Comparison of ENCODE assay signal across 14 cellular contexts in genomic region chr7:50404392-50404791, GRCh38. TPM values are rescaled to one million over a fixed set of nuclear protein-coding genes. Genes with fewer than 3 reads are reported as not detected.
A peak's percentile ranks its signal among the peaks of the same experiment; 100 is the strongest.
DNase-seq lines count a peak whose midpoint lies in the region; ATAC-seq and TF ChIP-seq lines count a peak whose summit lies in the region.
"Had no signal": no experiment of that assay in that cellular context is flagged by ENCODE, and none has a peak within 500 bp of the region (broad histone marks: within the 10 kb centered on the region; RNA-seq: fewer than 3 reads in every experiment).

No MANE protein-coding gene starts in this region.

- no peaks in the 10 kb centered on the region for H3F3A ChIP-seq in SK-N-SH (replicated peaks; ENCODE audit: insufficient read depth)

- ATAC-seq in HG03095 (IDR thresholded peaks at IDR 0.05; ENCODE audit: unreplicated experiment), result no peak
- no peak for ATAC-seq in activated CD8-positive, alpha-beta memory T cell treated with anti-CD3 and anti-CD28 coated beads, Interleukin-2, amount 10 ng/mL, durations not matched to agents 7 days and 5 days

- peaks cover 56 to 69% of the 10 kb centered on the region in 2 donors for H3K36me3 Mint-ChIP-seq in CD14-positive monocyte
- H3K36me3 Mint-ChIP-seq in activated CD8-positive, alpha-beta memory T cell treated with anti-CD3 and anti-CD28 coated beads, Interleukin-2, amount 10 ng/mL, durations not matched to agents 7 days and 5 days, result peaks cover 57% of the 10 kb centered on the region

- H3K4me3 ChIP-seq in GM12875 (ENCODE audit: low read depth, low read length) (no peak overlapping the region), SK-N-SH (ENCODE audit: low read depth in 2 of 2, low read length in 1 of 2) (no peak overlapping the region), suprapubic skin (no peak overlapping the region)

- H3K9me3 Mint-ChIP-seq in CD14-positive monocyte, result no peaks in the 10 kb centered on the region
- no peaks in the 10 kb centered on the region for H3K9me3 Mint-ChIP-seq in activated CD8-positive, alpha-beta memory T cell treated with anti-CD3 and anti-CD28 coated beads, Interleukin-2, amount 10 ng/mL, durations not matched to agents 7 days and 5 days (ENCODE audit: low read depth)
- H3K9me3 Mint-ChIP-seq: activated naive CD8-positive, alpha-beta T cell treated with anti-CD3 and anti-CD28 coated beads, Interleukin-2, amount 10 ng/mL, durations not matched to agents 7 days and 5 days; neural crest cell had no signal

- H3K27ac Mint-ChIP-seq in CD14-positive monocyte, result peak overlapping the region; percentile 38 to 88 (median 75)
- no peak overlapping the region for H3K27ac Mint-ChIP-seq in activated CD8-positive, alpha-beta memory T cell treated with anti-CD3 and anti-CD28 coated beads, Interleukin-2, amount 10 ng/mL, durations not matched to agents 7 days and 5 days

- H3K4me3 Mint-ChIP-seq in CD14-positive monocyte, result no peak overlapping the region
- H3K4me3 Mint-ChIP-seq in activated CD8-positive, alpha-beta memory T cell treated with anti-CD3 and anti-CD28 coated beads, Interleukin-2, amount 10 ng/mL, durations not matched to agents 7 days and 5 days, result no peak overlapping the region
- H3K4me3 Mint-ChIP-seq: activated naive CD8-positive, alpha-beta T cell treated with anti-CD3 and anti-CD28 coated beads, Interleukin-2, amount 10 ng/mL, durations not matched to agents 7 days and 5 days; neural crest cell had no signal

- POLR2A ChIA-PET in SK-N-SH (lab: Yijun Ruan, JAX), result no interaction called here

- TF ChIP-seq CTCF in CD14-positive monocyte (IDR thresholded peaks at IDR 0.05) (peak; percentile 29), GM12875 (IDR thresholded peaks at IDR 0.05; ENCODE audit: borderline replicate concordance, insufficient read depth, low read depth, low read length) (peak; percentile 42; the same call in 1 of the 2 replicates), SK-N-SH (IDR thresholded peaks at IDR 0.05) (peak; percentile 22; the same call in 1 of the 2 replicates), suprapubic skin (IDR thresholded peaks at IDR 0.05) (no peak)

- H3K4me1 ChIP-seq in SK-N-SH (ENCODE audit: control insufficient read depth in 1 of 2, insufficient read depth in 2 of 2, low read depth in 1 of 2, low read length in 1 of 2) (peaks cover 0 to 9% of the 10 kb centered on the region in 2 experiments; a peak in 1 of 4 replicates), suprapubic skin (no peaks in the 10 kb centered on the region)

- H3K36me3 ChIP-seq in SK-N-SH (replicated peaks in 1 of 2; ENCODE audit: control insufficient read depth in 1 of 2, insufficient read depth in 2 of 2, low read length in 1 of 2), result no peaks in the 10 kb centered on the region
- H3K36me3 ChIP-seq in suprapubic skin, result no peaks in the 10 kb centered on the region

- H3K9me2 ChIP-seq in SK-N-SH, result no peaks in the 10 kb centered on the region

- no peaks in the 10 kb centered on the region for H4K20me1 ChIP-seq in SK-N-SH (ENCODE audit: insufficient read depth)

- no peak overlapping the region for H3K27ac ChIP-seq in SK-N-SH (ENCODE audit: low read depth in 2 of 2, low read length in 1 of 2)
- H3K27ac ChIP-seq in suprapubic skin, result no peak overlapping the region

- no peak for DNase-seq in CD14-positive monocyte (ENCODE audit: low spot score)
- DNase-seq in SK-N-SH, result peak; percentile 57
- DNase-seq in iPS-NIHi7 (ENCODE audit: extremely low spot score), result peak; percentile 46
- DNase-seq in suprapubic skin (ENCODE audit: low spot score in 2 of 2), result no peak
- DNase-seq in NCI-H226, result no peak
- DNase-seq in activated CD8-positive, alpha-beta memory T cell treated with anti-CD3 and anti-CD28 coated beads, Interleukin-2, amount 10 ng/mL, durations not matched to agents 7 days and 5 days, result no peak
- DNase-seq: activated CD4-positive, CD25-positive, alpha-beta regulatory T cell treated with anti-CD3 and anti-CD28 coated beads, Interleukin-2, amount 50 U/mL, for 72 hours; activated naive CD8-positive, alpha-beta T cell treated with anti-CD3 and anti-CD28 coated beads, Interleukin-2, amount 10 ng/mL, durations not matched to agents 7 days and 5 days; kidney glomerular epithelial cell; NCI-H446; SIG-M5 had no signal

- H3K79me2 ChIP-seq in SK-N-SH (ENCODE audit: insufficient read depth), result no peaks in the 10 kb centered on the region

- TF ChIP-seq POLR2A in suprapubic skin (IDR thresholded peaks at IDR 0.05), result no peak

- H3K4me1 Mint-ChIP-seq in CD14-positive monocyte, result peaks cover 68% of the 10 kb centered on the region
- peaks cover 52% of the 10 kb centered on the region for H3K4me1 Mint-ChIP-seq in activated CD8-positive, alpha-beta memory T cell treated with anti-CD3 and anti-CD28 coated beads, Interleukin-2, amount 10 ng/mL, durations not matched to agents 7 days and 5 days
- H3K4me1 Mint-ChIP-seq: neural crest cell had no signal

- no peak for TF ChIP-seq RAD21 in SK-N-SH (IDR thresholded peaks at IDR 0.05; ENCODE audit: low read length)

- no peak overlapping the region for H2AFZ ChIP-seq in SK-N-SH (ENCODE audit: low read depth)

- H3K4me2 ChIP-seq in SK-N-SH, result no peak overlapping the region

- intact Hi-C loops in CD14-positive monocyte (cut with micrococcal nuclease), result no loop called here

- peaks cover 51% of the 10 kb centered on the region for H3K27me3 ChIP-seq in SK-N-SH (ENCODE audit: insufficient read depth)
- H3K27me3 ChIP-seq in suprapubic skin, result peaks cover 38% of the 10 kb centered on the region

- WGBS in SK-N-SH (ENCODE audit: low lambda C conversion rate), result 42% methylated on average over 7 of the region's 7 CpGs
- 79% methylated on average over 7 of the region's 7 CpGs for WGBS in suprapubic skin

- H3K9me3 ChIP-seq in SK-N-SH, result no peaks in the 10 kb centered on the region
- no peaks in the 10 kb centered on the region for H3K9me3 ChIP-seq in suprapubic skin

- no peak overlapping the region for H3K9ac ChIP-seq in SK-N-SH

- peaks cover 0 to 2% (median 0%) of the 10 kb centered on the region in 3 donors for H3K27me3 Mint-ChIP-seq in CD14-positive monocyte (ENCODE audit: low read depth in 3 of 3)
- H3K27me3 Mint-ChIP-seq in activated CD8-positive, alpha-beta memory T cell treated with anti-CD3 and anti-CD28 coated beads, Interleukin-2, amount 10 ng/mL, durations not matched to agents 7 days and 5 days, result no peaks in the 10 kb centered on the region
- H3K27me3 Mint-ChIP-seq: activated naive CD8-positive, alpha-beta T cell treated with anti-CD3 and anti-CD28 coated beads, Interleukin-2, amount 10 ng/mL, durations not matched to agents 7 days and 5 days had no signal

- no peak for TF ChIP-seq EP300 in SK-N-SH (IDR thresholded peaks at IDR 0.05; ENCODE audit: borderline replicate concordance in 1 of 2, low read depth in 1 of 2, low read length in 1 of 2)
- no peak for TF ChIP-seq EP300 in suprapubic skin (IDR thresholded peaks at IDR 0.05)

- CTCF ChIA-PET in SK-N-SH (lab: Yijun Ruan, JAX), result interaction anchor here (0.7 to 6.8 kb wide), 3 partner anchors 13 to 14 kb away, joined by 3 to 71 read pairs (median 4); no protein-coding TSS in a partner anchor
- CTCF ChIA-PET in activated CD8-positive, alpha-beta memory T cell treated with anti-CD3 and anti-CD28 coated beads, Interleukin-2, amount 10 ng/mL, durations not matched to agents 7 days and 5 days (lab: Charles Lee), result interaction anchor here (1.1 kb wide), 1 partner anchor 199 kb away, joined by 4 read pairs; no protein-coding TSS in a partner anchor

TF ChIP-seq in SK-N-SH, 30 proteins besides CTCF, POLR2A, EP300 and RAD21:
- TF ChIP-seq JUND (IDR thresholded peaks at IDR 0.05), result no peak
- TF ChIP-seq MXI1 (IDR thresholded peaks at IDR 0.05; ENCODE audit: low read depth, low read length), result no peak
- TF ChIP-seq MEF2A (IDR thresholded peaks at IDR 0.05; ENCODE audit: borderline replicate concordance, low read depth), result no peak

RNA-seq across cellular contexts. Expression of gene FIGNL1, which starts 45.8 kb away (rescaled TPM):
- 1 to 10 TPM in 1 of 2 donors, under 1 TPM in 1; 0.55 to 2.4 TPM for polyA plus RNA-seq in CD14-positive monocyte
- 6.7 and 8.6 TPM in 2 replicates for polyA plus RNA-seq in SK-N-SH (2012; rRNA removed)
- polyA plus RNA-seq in SK-N-SH (2012; cell fraction: cytosol; rRNA removed), result 7.3 and 7.7 TPM in 2 replicates
- 7.3 and 12.9 TPM in 2 replicates for polyA plus RNA-seq in SK-N-SH (2012; cell fraction: nucleus; rRNA removed)
- 10 to 100 TPM in 3 of 4 donors, 1 to 10 TPM in 1; 8.1 to 22.1 (median 16.4) TPM for total RNA-seq in suprapubic skin
- 10 to 100 TPM; 40.6 to 48.7 TPM for total RNA-seq in activated CD8-positive, alpha-beta memory T cell treated with anti-CD3 and anti-CD28 coated beads, Interleukin-2, amount 10 ng/mL, durations not matched to agents 7 days and 5 days

Comparison
In these comparisons a context has a peak if more than half of its experiments do, and no peak if none do; other contexts are left out.
1. DNase-seq: peak in SK-N-SH (single experiment) and iPS-NIHi7 (single experiment); none in CD14-positive monocyte (single experiment), suprapubic skin (0 of 2), NCI-H226 (single experiment) and activated CD8-positive, alpha-beta memory T cell treated with anti-CD3 and anti-CD28 coated beads, Interleukin-2, amount 10 ng/mL, durations not matched to agents 7 days and 5 days (single experiment).
2. CTCF ChIP-seq: peak in CD14-positive monocyte (single experiment), GM12875 (single experiment) and SK-N-SH (single experiment); none in suprapubic skin (0 of 2).